ENCODE assay signal across 1 cellular context in genomic region chr3:112086857-112087524, GRCh38.
TF ChIP-seq lines count a peak whose summit lies in the region.

No MANE protein-coding gene starts in this region.

TF ChIP-seq in IMR-90, 13 proteins besides CTCF, POLR2A, EP300 and RAD21:
- TF ChIP-seq USF2 (IDR thresholded peaks at IDR 0.05; ENCODE audit: low read depth, low read length) (no peak), MXI1 (IDR thresholded peaks at IDR 0.05; ENCODE audit: borderline replicate concordance, low read depth, low read length) (no peak), FOS (IDR thresholded peaks at IDR 0.05; ENCODE audit: low read depth, low read length) (peak; percentile 5; the same call in 1 of the 2 replicates), SMC3 (IDR thresholded peaks at IDR 0.05; ENCODE audit: low read depth, low read length) (no peak)
